ENCODE assay signal across 1 cellular context in the genomic region with DNA sequence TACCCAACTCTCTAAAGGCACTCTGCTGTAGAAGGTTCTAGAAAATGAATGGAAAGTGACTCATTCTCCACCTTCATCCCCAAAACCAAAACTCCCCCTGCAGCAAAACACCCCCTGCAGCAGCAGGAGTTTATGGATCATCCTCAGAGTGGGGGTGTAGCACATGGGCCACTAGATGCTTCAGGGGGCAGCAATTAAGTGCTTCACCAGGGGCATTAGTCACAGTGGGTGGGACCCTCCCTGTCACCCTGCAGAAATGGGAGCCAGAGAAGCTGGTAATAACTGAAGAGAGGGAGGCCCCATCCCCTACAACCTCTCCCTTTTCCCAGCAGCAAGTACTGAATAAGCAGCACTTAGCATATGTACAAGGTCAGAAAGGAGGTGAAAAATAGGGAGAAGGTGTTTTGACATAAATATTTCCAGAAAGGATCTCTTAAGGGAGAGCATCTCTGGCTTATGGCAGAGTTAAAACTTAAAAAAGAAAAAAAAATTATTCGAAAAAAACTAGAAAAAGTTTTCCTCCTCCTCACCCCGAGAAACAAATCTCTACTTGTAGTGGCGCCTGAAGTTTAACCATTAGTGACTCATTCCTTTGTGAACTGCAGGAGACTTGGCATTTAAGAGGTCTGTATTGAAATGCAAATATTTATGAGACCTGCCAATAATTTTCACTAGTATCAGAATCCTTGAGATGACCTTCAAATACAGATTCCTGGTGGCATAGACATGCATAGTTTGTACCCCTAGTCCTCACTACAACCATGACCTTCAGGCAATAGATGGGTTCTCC.
A peak's percentile ranks its signal among the peaks of the same experiment; 100 is the strongest.
TF ChIP-seq lines count a peak whose summit lies in the region.

No MANE protein-coding gene starts in this region.

TF ChIP-seq in HEK293, 187 proteins besides CTCF, POLR2A, EP300 and RAD21:
- TF ChIP-seq, protein P1, sequence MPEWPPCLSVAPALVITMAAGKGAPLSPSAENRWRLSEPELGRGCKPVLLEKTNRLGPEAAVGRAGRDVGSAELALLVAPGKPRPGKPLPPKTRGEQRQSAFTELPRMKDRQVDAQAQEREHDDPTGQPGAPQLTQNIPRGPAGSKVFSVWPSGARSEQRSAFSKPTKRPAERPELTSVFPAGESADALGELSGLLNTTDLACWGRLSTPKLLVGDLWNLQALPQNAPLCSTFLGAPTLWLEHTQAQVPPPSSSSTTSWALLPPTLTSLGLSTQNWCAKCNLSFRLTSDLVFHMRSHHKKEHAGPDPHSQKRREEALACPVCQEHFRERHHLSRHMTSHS (tag by site-specific recombination; IDR thresholded peaks at IDR 0.05): no peak
- TF ChIP-seq TRIM28 (IDR thresholded peaks at IDR 0.05; ENCODE audit: borderline replicate concordance, low read length) (no peak), ZIC2 (tag by site-specific recombination; IDR thresholded peaks at IDR 0.05) (peak; percentile 19; the same call in 1 of the 2 replicates)
- TF ChIP-seq, protein P2, sequence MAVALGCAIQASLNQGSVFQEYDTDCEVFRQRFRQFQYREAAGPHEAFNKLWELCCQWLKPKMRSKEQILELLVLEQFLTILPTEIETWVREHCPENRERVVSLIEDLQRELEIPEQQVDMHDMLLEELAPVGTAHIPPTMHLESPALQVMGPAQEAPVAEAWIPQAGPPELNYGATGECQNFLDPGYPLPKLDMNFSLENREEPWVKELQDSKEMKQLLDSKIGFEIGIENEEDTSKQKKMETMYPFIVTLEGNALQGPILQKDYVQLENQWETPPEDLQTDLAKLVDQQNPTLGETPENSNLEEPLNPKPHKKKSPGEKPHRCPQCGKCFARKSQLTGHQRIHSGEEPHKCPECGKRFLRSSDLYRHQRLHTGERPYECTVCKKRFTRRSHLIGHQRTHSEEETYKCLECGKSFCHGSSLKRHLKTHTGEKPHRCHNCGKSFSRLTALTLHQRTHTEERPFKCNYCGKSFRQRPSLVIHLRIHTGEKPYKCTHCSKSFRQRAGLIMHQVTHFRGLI (tag by site-specific recombination; IDR thresholded peaks at IDR 0.05): no peak
